In genomic region chr22:41301085-41302015, GRCh38 we compare ENCODE assay signal across 1 cellular context.
A peak's percentile ranks its signal among the peaks of the same experiment; 100 is the strongest.
TF ChIP-seq lines count a peak whose summit lies in the region.

TSS of gene ZC3H7B (plus strand) at chr22:41301525. CDS start at chr22:41320661, 19,136 bp downstream.

TF ChIP-seq in HepG2, 621 proteins besides CTCF, POLR2A, EP300 and RAD21 (continued from another document and continues in another):
- TF ChIP-seq MYPOP (CRISPR knock-in tag; IDR thresholded peaks at IDR 0.05) (no peak), HNF4A (CRISPR knock-in tag; IDR thresholded peaks at IDR 0.05) (no peak), ARNTL (CRISPR knock-in tag; IDR thresholded peaks at IDR 0.05) (no peak), TOPORS (CRISPR knock-in tag; IDR thresholded peaks at IDR 0.05) (no peak), ZNF549 (CRISPR knock-in tag; IDR thresholded peaks at IDR 0.05) (no peak), ZNF292 (CRISPR knock-in tag; IDR thresholded peaks at IDR 0.05; ENCODE audit: borderline replicate concordance, low read depth) (peak; percentile 53; the same call in 1 of the 2 replicates), MLLT10 (CRISPR knock-in tag; IDR thresholded peaks at IDR 0.05) (no peak), TAF1 (CRISPR knock-in tag; IDR thresholded peaks at IDR 0.05) (peak; percentile 78; the same call in 1 of the 2 replicates), NFYB (CRISPR knock-in tag; IDR thresholded peaks at IDR 0.05) (no peak), ZNF687 (CRISPR knock-in tag; IDR thresholded peaks at IDR 0.05) (peak; percentile 67), ISL2 (CRISPR knock-in tag; IDR thresholded peaks at IDR 0.05) (peak; percentile 65), PBX3 (CRISPR knock-in tag; IDR thresholded peaks at IDR 0.05; ENCODE audit: borderline replicate concordance) (0 out of 2 replicates have a peak, but pooled peaks have one; percentile 40), DPF2 (CRISPR knock-in tag; IDR thresholded peaks at IDR 0.05; ENCODE audit: borderline replicate concordance, low read depth) (no peak), NCOA2 (CRISPR knock-in tag; IDR thresholded peaks at IDR 0.05) (peak; percentile 52; the same call in 1 of the 2 replicates), SOX5 (CRISPR knock-in tag; IDR thresholded peaks at IDR 0.05; ENCODE audit: borderline replicate concordance) (no peak), ZNF841 (CRISPR knock-in tag; IDR thresholded peaks at IDR 0.05; ENCODE audit: borderline replicate concordance) (no peak; the same call in 1 of the 2 replicates), TFDP1 (CRISPR knock-in tag; IDR thresholded peaks at IDR 0.05; ENCODE audit: borderline replicate concordance) (peak; percentile 45; the same call in 1 of the 2 replicates), LCORL (IDR thresholded peaks at IDR 0.05) (no peak), LCORL (CRISPR knock-in tag; IDR thresholded peaks at IDR 0.05) (no peak), ATRX (CRISPR knock-in tag; IDR thresholded peaks at IDR 0.05; ENCODE audit: borderline replicate concordance) (no peak), SMC3 (IDR thresholded peaks at IDR 0.05; ENCODE audit: low read length) (peak; percentile 22; the same call in 1 of the 2 replicates), POLR2AphosphoS5 (IDR thresholded peaks at IDR 0.05; ENCODE audit: low read depth, low read length) (peak; percentile 77), ZBTB7B (CRISPR knock-in tag; IDR thresholded peaks at IDR 0.05) (peak; percentile 81), SMAD9 (CRISPR knock-in tag; IDR thresholded peaks at IDR 0.05) (no peak), SOX6 (IDR thresholded peaks at IDR 0.05) (no peak), SOX6 (CRISPR knock-in tag; IDR thresholded peaks at IDR 0.05) (0 out of 2 replicates have a peak, but pooled peaks have one; percentile 33), KAT8 (CRISPR knock-in tag; IDR thresholded peaks at IDR 0.05) (peak; percentile 74; the same call in 1 of the 2 replicates), ETV5 (CRISPR knock-in tag; IDR thresholded peaks at IDR 0.05; ENCODE audit: borderline replicate concordance) (peak; percentile 38; the same call in 1 of the 2 replicates), ESRRA (CRISPR knock-in tag; IDR thresholded peaks at IDR 0.05; ENCODE audit: low read depth) (no peak), HNRNPL (IDR thresholded peaks at IDR 0.05; ENCODE audit: low read depth, low read length) (0 out of 2 replicates have a peak, but pooled peaks have one; percentile 13), ZNF660 (CRISPR knock-in tag; IDR thresholded peaks at IDR 0.05; ENCODE audit: borderline replicate concordance, low read depth) (no peak), SAP130 (CRISPR knock-in tag; IDR thresholded peaks at IDR 0.05; ENCODE audit: low read depth) (peak; percentile 93), ZMYM2 (CRISPR knock-in tag; IDR thresholded peaks at IDR 0.05) (no peak), GATA4 (IDR thresholded peaks at IDR 0.05; ENCODE audit: borderline replicate concordance, low read depth) (no peak)
- TF ChIP-seq, protein P1, sequence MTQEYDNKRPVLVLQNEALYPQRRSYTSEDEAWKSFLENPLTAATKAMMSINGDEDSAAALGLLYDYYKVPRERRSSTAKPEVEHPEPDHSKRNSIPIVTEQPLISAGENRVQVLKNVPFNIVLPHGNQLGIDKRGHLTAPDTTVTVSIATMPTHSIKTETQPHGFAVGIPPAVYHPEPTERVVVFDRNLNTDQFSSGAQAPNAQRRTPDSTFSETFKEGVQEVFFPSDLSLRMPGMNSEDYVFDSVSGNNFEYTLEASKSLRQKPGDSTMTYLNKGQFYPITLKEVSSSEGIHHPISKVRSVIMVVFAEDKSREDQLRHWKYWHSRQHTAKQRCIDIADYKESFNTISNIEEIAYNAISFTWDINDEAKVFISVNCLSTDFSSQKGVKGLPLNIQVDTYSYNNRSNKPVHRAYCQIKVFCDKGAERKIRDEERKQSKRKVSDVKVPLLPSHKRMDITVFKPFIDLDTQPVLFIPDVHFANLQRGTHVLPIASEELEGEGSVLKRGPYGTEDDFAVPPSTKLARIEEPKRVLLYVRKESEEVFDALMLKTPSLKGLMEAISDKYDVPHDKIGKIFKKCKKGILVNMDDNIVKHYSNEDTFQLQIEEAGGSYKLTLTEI (CRISPR knock-in tag; conservative IDR thresholded peaks at IDR 0.05), result no peak
- TF ChIP-seq, protein P2, sequence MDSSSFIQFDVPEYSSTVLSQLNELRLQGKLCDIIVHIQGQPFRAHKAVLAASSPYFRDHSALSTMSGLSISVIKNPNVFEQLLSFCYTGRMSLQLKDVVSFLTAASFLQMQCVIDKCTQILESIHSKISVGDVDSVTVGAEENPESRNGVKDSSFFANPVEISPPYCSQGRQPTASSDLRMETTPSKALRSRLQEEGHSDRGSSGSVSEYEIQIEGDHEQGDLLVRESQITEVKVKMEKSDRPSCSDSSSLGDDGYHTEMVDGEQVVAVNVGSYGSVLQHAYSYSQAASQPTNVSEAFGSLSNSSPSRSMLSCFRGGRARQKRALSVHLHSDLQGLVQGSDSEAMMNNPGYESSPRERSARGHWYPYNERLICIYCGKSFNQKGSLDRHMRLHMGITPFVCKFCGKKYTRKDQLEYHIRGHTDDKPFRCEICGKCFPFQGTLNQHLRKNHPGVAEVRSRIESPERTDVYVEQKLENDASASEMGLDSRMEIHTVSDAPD (CRISPR knock-in tag; IDR thresholded peaks at IDR 0.05), result no peak
- TF ChIP-seq, protein P3, sequence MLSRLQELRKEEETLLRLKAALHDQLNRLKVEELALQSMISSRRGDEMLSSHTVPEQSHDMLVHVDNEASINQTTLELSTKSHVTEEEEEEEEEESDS (CRISPR knock-in tag; IDR thresholded peaks at IDR 0.05; ENCODE audit: borderline replicate concordance), result no peak
- TF ChIP-seq, protein P4, sequence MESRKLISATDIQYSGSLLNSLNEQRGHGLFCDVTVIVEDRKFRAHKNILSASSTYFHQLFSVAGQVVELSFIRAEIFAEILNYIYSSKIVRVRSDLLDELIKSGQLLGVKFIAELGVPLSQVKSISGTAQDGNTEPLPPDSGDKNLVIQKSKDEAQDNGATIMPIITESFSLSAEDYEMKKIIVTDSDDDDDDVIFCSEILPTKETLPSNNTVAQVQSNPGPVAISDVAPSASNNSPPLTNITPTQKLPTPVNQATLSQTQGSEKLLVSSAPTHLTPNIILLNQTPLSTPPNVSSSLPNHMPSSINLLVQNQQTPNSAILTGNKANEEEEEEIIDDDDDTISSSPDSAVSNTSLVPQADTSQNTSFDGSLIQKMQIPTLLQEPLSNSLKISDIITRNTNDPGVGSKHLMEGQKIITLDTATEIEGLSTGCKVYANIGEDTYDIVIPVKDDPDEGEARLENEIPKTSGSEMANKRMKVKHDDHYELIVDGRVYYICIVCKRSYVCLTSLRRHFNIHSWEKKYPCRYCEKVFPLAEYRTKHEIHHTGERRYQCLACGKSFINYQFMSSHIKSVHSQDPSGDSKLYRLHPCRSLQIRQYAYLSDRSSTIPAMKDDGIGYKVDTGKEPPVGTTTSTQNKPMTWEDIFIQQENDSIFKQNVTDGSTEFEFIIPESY (CRISPR knock-in tag; IDR thresholded peaks at IDR 0.05), result 0 out of 2 replicates have a peak, but pooled peaks have one; percentile 48
- TF ChIP-seq, protein P5, sequence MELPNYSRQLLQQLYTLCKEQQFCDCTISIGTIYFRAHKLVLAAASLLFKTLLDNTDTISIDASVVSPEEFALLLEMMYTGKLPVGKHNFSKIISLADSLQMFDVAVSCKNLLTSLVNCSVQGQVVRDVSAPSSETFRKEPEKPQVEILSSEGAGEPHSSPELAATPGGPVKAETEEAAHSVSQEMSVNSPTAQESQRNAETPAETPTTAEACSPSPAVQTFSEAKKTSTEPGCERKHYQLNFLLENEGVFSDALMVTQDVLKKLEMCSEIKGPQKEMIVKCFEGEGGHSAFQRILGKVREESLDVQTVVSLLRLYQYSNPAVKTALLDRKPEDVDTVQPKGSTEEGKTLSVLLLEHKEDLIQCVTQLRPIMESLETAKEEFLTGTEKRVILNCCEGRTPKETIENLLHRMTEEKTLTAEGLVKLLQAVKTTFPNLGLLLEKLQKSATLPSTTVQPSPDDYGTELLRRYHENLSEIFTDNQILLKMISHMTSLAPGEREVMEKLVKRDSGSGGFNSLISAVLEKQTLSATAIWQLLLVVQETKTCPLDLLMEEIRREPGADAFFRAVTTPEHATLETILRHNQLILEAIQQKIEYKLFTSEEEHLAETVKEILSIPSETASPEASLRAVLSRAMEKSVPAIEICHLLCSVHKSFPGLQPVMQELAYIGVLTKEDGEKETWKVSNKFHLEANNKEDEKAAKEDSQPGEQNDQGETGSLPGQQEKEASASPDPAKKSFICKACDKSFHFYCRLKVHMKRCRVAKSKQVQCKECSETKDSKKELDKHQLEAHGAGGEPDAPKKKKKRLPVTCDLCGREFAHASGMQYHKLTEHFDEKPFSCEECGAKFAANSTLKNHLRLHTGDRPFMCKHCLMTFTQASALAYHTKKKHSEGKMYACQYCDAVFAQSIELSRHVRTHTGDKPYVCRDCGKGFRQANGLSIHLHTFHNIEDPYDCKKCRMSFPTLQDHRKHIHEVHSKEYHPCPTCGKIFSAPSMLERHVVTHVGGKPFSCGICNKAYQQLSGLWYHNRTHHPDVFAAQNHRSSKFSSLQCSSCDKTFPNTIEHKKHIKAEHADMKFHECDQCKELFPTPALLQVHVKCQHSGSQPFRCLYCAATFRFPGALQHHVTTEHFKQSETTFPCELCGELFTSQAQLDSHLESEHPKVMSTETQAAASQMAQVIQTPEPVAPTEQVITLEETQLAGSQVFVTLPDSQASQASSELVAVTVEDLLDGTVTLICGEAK (IDR thresholded peaks at IDR 0.05), result no peak
- TF ChIP-seq, protein P5 (CRISPR knock-in tag; IDR thresholded peaks at IDR 0.05), result no peak
